ENCODE assay signal across 9 cellular contexts in the genomic region with DNA sequence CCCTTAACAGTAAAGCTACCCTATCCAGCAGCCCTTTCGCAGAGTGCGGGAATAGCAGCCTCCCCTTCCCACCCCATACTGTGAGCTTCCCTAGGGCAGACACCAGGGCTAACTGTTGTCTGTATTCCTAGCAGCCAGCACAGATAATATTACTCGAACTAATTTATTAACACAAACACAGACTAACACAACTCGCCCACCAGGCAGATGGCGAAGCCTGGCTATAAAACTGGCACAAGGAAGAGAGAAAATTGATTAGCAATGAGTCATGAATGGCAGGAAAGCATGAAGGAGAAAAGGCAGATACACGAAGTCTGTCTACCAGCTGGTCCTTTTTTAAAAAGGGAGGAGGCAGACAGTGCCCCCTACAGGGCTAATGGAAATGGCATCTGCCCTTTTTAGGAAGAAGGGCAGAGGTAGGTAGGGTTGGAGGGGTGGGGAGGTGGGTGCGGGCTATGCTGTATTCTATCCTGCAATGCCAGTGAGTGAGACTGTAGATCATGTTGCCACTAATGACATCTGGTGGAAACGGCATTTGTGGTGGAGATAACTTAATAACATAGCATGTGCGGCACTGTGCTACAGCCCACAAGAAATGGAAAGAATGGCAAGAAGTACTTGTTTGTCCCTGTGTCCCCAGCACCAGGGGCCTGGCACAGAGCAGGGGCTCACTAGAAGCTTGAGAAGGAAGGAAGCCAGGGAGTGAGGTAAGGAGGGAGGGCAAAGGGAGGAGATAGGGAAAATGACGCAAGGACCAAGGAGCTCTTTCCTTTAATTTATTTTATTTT. TPM values are rescaled to one million over a fixed set of nuclear protein-coding genes. Genes with fewer than 3 reads are reported as not detected.
DNase-seq lines count a peak whose midpoint lies in the region; ATAC-seq and TF ChIP-seq lines count a peak whose summit lies in the region.
"Had no signal": no experiment of that assay in that cellular context is flagged by ENCODE, and none has a peak within 500 bp of the region (broad histone marks: within the 10 kb centered on the region; RNA-seq: fewer than 3 reads in every experiment).

No MANE protein-coding gene starts in this region.

- no peaks in the 10 kb centered on the region for H3K27me3 Mint-ChIP-seq in chondrocyte (ENCODE audit: low read depth)

- peak overlapping the region; percentile 13 for H3K4me3 Mint-ChIP-seq in chondrocyte (ENCODE audit: unreplicated experiment)

- no peak overlapping the region for H3K27ac ChIP-seq in right lobe of liver

- TF ChIP-seq CTCF in chondrocyte (IDR thresholded peaks at IDR 0.05) (peak; percentile 95), right lobe of liver (IDR thresholded peaks at IDR 0.05) (peak; percentile 66 to 76 (median 74))

- H3K36me3 ChIP-seq in right lobe of liver, result no peaks in the 10 kb centered on the region

- no peaks in the 10 kb centered on the region for H3K27me3 ChIP-seq in right lobe of liver

- DNase-seq in NCI-H524 (lab: John Stamatoyannopoulos, UW) (peak; percentile 59 to 83), NCI-H524 treated with DMSO at 0.1 percent for 48 hours (lab: John Stamatoyannopoulos, UW) (no peak), NCI-H2196 (lab: John Stamatoyannopoulos, UW; ENCODE audit: unreplicated experiment) (peak; percentile 63), chondrocyte (ENCODE audit: low spot score) (no peak), right lobe of liver (peak in 2 of 3 donors; percentile 37 to 72)
- peak; percentile 10 to 45 (median 14) for DNase-seq in activated CD4-positive, CD25-positive, alpha-beta regulatory T cell (lab: John Stamatoyannopoulos, UW)
- DNase-seq in stimulated activated CD8-positive, alpha-beta memory T cell treated with anti-CD3 and anti-CD28 coated beads, Interleukin-15, amount 100 ng/mL, for 48 hours (ENCODE audit: low read depth in 2 of 2), result peak; percentile 18 to 22

- ATAC-seq in right lobe of liver (peak; percentile 45 to 62 (median 57)), GM18867 (IDR thresholded peaks at IDR 0.05; ENCODE audit: unreplicated experiment) (no peak)

- H3K27ac Mint-ChIP-seq in chondrocyte (ENCODE audit: unreplicated experiment), result peak overlapping the region; percentile 88

- peaks cover 0 to 23% (median 6%) of the 10 kb centered on the region in 4 donors for H3K4me1 ChIP-seq in right lobe of liver

- intact Hi-C loops in right lobe of liver (cut with DNase I), result loop anchor here (5.0 kb wide), 1 partner anchor 87 kb away; a partner anchor contains a TSS

- H3K4me3 ChIP-seq in right lobe of liver, result no peak overlapping the region
- H3K4me3 ChIP-seq: skin epidermis had no signal

- peaks cover 5% of the 10 kb centered on the region for H3K9me3 Mint-ChIP-seq in chondrocyte (ENCODE audit: low read depth)

- no peaks in the 10 kb centered on the region for H3K36me3 Mint-ChIP-seq in chondrocyte (ENCODE audit: low read depth)

- H3K9me3 ChIP-seq in right lobe of liver, result no peaks in the 10 kb centered on the region

- no peak for TF ChIP-seq POLR2A in right lobe of liver (IDR thresholded peaks at IDR 0.05)

- 42% methylated on average over 10 of the region's 10 CpGs for WGBS in right lobe of liver (ENCODE audit: insufficient coverage, low coverage, low lambda C conversion rate, missing lambda C conversion rate)

- H3K4me1 Mint-ChIP-seq in chondrocyte (ENCODE audit: low read depth), result peaks cover 38% of the 10 kb centered on the region

RNA-seq across cellular contexts. Expression of a gene that starts 30.6 kb away (rescaled TPM):
- total RNA-seq in chondrocyte (40.2 to 84.5 TPM (median 79.4 TPM) in 3 replicates), right lobe of liver (10 to 100 TPM; 13.1 to 48.0 (median 42.2) TPM)

Comparison
In these comparisons a context has a peak if more than half of its experiments do, and no peak if none do; other contexts are left out.
1. DNase-seq: peak in NCI-H524 (2 of 2), NCI-H2196 (single experiment), activated CD4-positive, CD25-positive, alpha-beta regulatory T cell (4 of 4), right lobe of liver (2 of 3) and stimulated activated CD8-positive, alpha-beta memory T cell treated with anti-CD3 and anti-CD28 coated beads, Interleukin-15, amount 100 ng/mL, for 48 hours (2 of 2); none in NCI-H524 treated with DMSO at 0.1 percent for 48 hours (single experiment) and chondrocyte (single experiment).